ENCODE assay signal across 12 cellular contexts in genomic region chr7:50653997-50654425, GRCh38.
DNase-seq lines count a peak whose midpoint lies in the region; ATAC-seq and TF ChIP-seq lines count a peak whose summit lies in the region.
"Had no signal": no experiment of that assay in that cellular context is flagged by ENCODE, and none has a peak within 500 bp of the region (broad histone marks: within the 10 kb centered on the region; RNA-seq: fewer than 3 reads in every experiment).

No MANE protein-coding gene starts in this region.

- ATAC-seq in heart left ventricle (peak; percentile 72 to 84 (median 78)), HG03457 (IDR thresholded peaks at IDR 0.05; ENCODE audit: unreplicated experiment) (no peak)

- TF ChIP-seq POLR2A in heart left ventricle (IDR thresholded peaks at IDR 0.05) (peak in 1 of 2 donors; percentile 17), ovary (IDR thresholded peaks at IDR 0.05) (no peak)

- H3K4me1 ChIP-seq in heart left ventricle = peaks cover 21 to 76% (median 62%) of the 10 kb centered on the region in 12 donors
- peaks cover 13% of the 10 kb centered on the region for H3K4me1 ChIP-seq in ovary (ENCODE audit: insufficient read depth)
- H3K4me1 ChIP-seq: Caco-2 had no signal

- H3K27ac ChIP-seq in heart left ventricle (peak overlapping the region; percentile 19 to 87 (median 77)), ovary (no peak overlapping the region)
- H3K27ac ChIP-seq: PC-9 had no signal

- H3K9me3 ChIP-seq in heart left ventricle (no peaks in the 10 kb centered on the region), ovary (no peaks in the 10 kb centered on the region)
- H3K9me3 ChIP-seq: Caco-2 had no signal

- TF ChIP-seq CTCF in cardiac fibroblast (IDR thresholded peaks at IDR 0.05; ENCODE audit: low read depth, low read length) = no peak
- TF ChIP-seq CTCF in heart left ventricle (IDR thresholded peaks at IDR 0.05) = no peak
- no peak for TF ChIP-seq CTCF in ovary (IDR thresholded peaks at IDR 0.05)

- TF ChIP-seq EP300 in ovary (IDR thresholded peaks at IDR 0.05) = no peak

- H3K36me3 ChIP-seq in heart left ventricle (peaks cover 0 to 16% (median 0%) of the 10 kb centered on the region in 9 donors), ovary (no peaks in the 10 kb centered on the region)

- peak; percentile 79 to 81 for DNase-seq in cardiac fibroblast (ENCODE audit: low read depth in 2 of 2)
- peak in 4 of 5 donors; percentile 66 to 79 (median 76) for DNase-seq in heart left ventricle
- peak in 3 of 5 donors; percentile 48 to 78 (median 61) for DNase-seq in ovary
- peak; percentile 70 for DNase-seq in ureter (ENCODE audit: low spot score)
- no peak for DNase-seq in cerebellum (ENCODE audit: low spot score)
- no peak for DNase-seq in activated CD4-positive, alpha-beta T cell treated with anti-CD3 and anti-CD28 coated beads for 1 hour
- DNase-seq: Caco-2, erythroblast, NCI-H2227 treated with DMSO at 0.1 percent for 48 hours, PC-9, T-helper 9 cell had no signal

- intact Hi-C loops in heart left ventricle (cut with DNase I) (no loop called here), ovary (cut with DNase I) (loop anchor here in 1 of 4 donors (10.0 kb wide), 1 partner anchor 59 kb away; no protein-coding TSS in a partner anchor)

- H3K27me3 ChIP-seq in heart left ventricle (no peaks in the 10 kb centered on the region), ovary (no peaks in the 10 kb centered on the region)

- 25 to 58% (median 44%) methylated on average over 7 to 9 of the region's 9 CpGs for WGBS in heart left ventricle, 4 donors
- WGBS in ovary, 3 donors = 34 to 43% (median 41%) methylated on average over 9 of the region's 9 CpGs

- no peak overlapping the region for H3K4me3 ChIP-seq in cardiac fibroblast (replicated peaks in 1 of 2; ENCODE audit: low read depth in 2 of 2, low read length in 2 of 2)
- H3K4me3 ChIP-seq in heart left ventricle = no peak overlapping the region
- H3K4me3 ChIP-seq in ovary = no peak overlapping the region
- H3K4me3 ChIP-seq: PC-9 had no signal

Comparison
In these comparisons a context has a peak if more than half of its experiments do, and no peak if none do; other contexts are left out.
1. DNase-seq: peak in cardiac fibroblast (2 of 2), heart left ventricle (4 of 5), ovary (3 of 5) and ureter (single experiment); none in cerebellum (single experiment) and activated CD4-positive, alpha-beta T cell treated with anti-CD3 and anti-CD28 coated beads for 1 hour (single experiment).
2. H3K27ac ChIP-seq: peak in heart left ventricle (12 of 12); none in ovary (0 of 2).